In the genomic region with DNA sequence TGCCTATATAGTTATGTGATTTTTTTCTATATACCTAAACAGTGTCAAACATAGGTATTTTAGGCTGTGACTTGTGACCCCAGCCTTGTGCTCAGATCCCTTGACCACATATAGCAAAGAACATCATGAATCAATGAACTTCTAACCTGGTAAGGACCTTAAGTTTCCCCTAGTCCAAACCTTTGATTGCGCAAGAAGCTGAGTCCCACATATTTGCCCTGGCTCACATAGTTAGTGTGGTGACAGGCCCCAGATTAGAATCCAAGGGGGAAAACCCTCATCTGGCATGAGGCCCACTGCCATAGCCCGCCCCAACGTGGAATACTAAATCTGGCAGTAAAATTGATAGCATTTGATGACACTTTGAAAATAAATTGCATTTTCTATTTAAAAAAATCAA, we compare ENCODE assay signal across 25 cellular contexts.
"Had no signal": no experiment of that assay in that cellular context is flagged by ENCODE, and none has a peak within 500 bp of the region (broad histone marks: within the 10 kb centered on the region; RNA-seq: fewer than 3 reads in every experiment).

No MANE protein-coding gene starts in this region.

- DNase-seq: KBM-7, MV-4-11, NCI-H1048, NCI-H1105, NCI-H1417, NCI-H1436 treated with DMSO at 0.1 percent for 48 hours, NCI-H1694, NCI-H187 treated with DMSO at 0.1 percent for 48 hours, NCI-H2029 treated with DMSO at 0.1 percent for 48 hours, NCI-H2107, NCI-H2171, NCI-H226, NCI-H446, NCI-H510A, NCI-H524 treated with DMSO at 0.1 percent for 48 hours, NCI-H69, NCI-H774, Right ventricle myocardium superior, RPMI8226, SIG-M5, SK-N-SH, T-helper 1 cell had no signal

- FAIRE-seq: HTR-8/SVneo, RCC 7860 had no signal

- H3K27ac ChIP-seq: HL-60 had no signal

- H3K4me2 ChIP-seq: SK-N-SH had no signal

- H3K9me3 ChIP-seq: SK-N-SH had no signal

- H3K9ac ChIP-seq: SK-N-SH had no signal

- H3K9me2 ChIP-seq: SK-N-SH had no signal
